1 cellular context compared by ENCODE assay signal in the genomic region with DNA sequence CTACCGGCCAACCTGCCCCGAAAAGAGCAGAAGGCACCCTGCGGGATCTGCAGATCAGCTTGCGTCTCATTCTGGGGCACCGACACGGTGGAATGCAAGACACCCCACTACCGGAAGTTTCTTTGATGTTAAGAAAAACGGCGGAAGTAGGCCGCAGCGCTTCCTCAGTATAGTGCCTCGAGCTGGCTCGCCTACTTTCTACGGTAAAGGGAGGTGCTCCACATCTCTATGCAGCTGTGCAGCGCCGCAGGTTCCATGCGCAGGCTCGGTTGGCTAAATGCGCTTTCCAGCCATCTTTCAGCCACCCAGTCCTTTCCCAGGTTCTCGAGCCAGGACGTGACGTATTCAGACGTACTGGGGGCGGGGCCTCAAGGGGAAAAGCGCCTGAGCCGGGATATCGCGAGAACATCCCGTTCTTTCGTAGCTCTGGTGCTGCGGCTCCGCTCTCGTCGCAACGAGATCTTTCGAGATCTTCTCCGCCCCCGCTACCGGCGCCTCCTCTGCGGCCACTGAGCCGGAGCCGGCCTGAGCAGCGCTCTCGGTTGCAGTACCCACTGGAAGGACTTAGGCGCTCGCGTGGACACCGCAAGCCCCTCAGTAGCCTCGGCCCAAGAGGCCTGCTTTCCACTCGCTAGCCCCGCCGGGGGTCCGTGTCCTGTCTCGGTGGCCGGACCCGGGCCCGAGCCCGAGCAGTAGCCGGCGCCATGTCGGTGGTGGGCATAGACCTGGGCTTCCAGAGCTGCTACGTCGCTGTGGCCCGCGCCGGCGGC.
TF ChIP-seq lines count a peak whose summit lies in the region.

A gene (plus strand): TSS at position 467 of the 770 bp plus-strand sequence. CDS start 238 bp downstream, at position 705.

TF ChIP-seq in HepG2, 621 proteins besides CTCF, POLR2A, EP300 and RAD21 (continued from another document and continues in another):
- TF ChIP-seq, protein P1, sequence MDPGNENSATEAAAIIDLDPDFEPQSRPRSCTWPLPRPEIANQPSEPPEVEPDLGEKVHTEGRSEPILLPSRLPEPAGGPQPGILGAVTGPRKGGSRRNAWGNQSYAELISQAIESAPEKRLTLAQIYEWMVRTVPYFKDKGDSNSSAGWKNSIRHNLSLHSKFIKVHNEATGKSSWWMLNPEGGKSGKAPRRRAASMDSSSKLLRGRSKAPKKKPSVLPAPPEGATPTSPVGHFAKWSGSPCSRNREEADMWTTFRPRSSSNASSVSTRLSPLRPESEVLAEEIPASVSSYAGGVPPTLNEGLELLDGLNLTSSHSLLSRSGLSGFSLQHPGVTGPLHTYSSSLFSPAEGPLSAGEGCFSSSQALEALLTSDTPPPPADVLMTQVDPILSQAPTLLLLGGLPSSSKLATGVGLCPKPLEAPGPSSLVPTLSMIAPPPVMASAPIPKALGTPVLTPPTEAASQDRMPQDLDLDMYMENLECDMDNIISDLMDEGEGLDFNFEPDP (CRISPR knock-in tag; conservative IDR thresholded peaks at IDR 0.05) = 0 out of 2 replicates have a peak, but pooled peaks have one; percentile 17
- TF ChIP-seq ZNF329 (CRISPR knock-in tag; IDR thresholded peaks at IDR 0.05; ENCODE audit: low read depth) (no peak), SMARCE1 (IDR thresholded peaks at IDR 0.05; ENCODE audit: borderline replicate concordance) (no peak), BCL6 (CRISPR knock-in tag; IDR thresholded peaks at IDR 0.05) (peak; percentile 44), SP1 (IDR thresholded peaks at IDR 0.05) (peak; percentile 87; the same call in 1 of the 2 replicates), SP1 (CRISPR knock-in tag; IDR thresholded peaks at IDR 0.05) (peak; percentile 58), AKAP8 (CRISPR knock-in tag; IDR thresholded peaks at IDR 0.05) (no peak), FOXJ3 (CRISPR knock-in tag; IDR thresholded peaks at IDR 0.05; ENCODE audit: borderline replicate concordance) (peak; percentile 84; the same call in 1 of the 2 replicates), CENPX (CRISPR knock-in tag; IDR thresholded peaks at IDR 0.05) (no peak), HNF4A (CRISPR knock-in tag; IDR thresholded peaks at IDR 0.05) (0 out of 2 replicates have a peak, but pooled peaks have one; percentile 6), PRMT3 (CRISPR knock-in tag; IDR thresholded peaks at IDR 0.05; ENCODE audit: borderline replicate concordance, low read depth) (0 out of 2 replicates have a peak, but pooled peaks have one; percentile 61), PAWR (CRISPR knock-in tag; IDR thresholded peaks at IDR 0.05; ENCODE audit: borderline replicate concordance) (no peak; the same call in 1 of the 2 replicates), RFX5 (IDR thresholded peaks at IDR 0.05; ENCODE audit: low read depth, low read length) (no peak), ZNF430 (CRISPR knock-in tag; IDR thresholded peaks at IDR 0.05) (peak; percentile 16; the same call in 1 of the 2 replicates), SP5 (CRISPR knock-in tag; IDR thresholded peaks at IDR 0.05; ENCODE audit: borderline replicate concordance, low read depth) (peak; percentile 55; the same call in 1 of the 2 replicates), RORA (CRISPR knock-in tag; IDR thresholded peaks at IDR 0.05) (no peak), ZFP90 (CRISPR knock-in tag; IDR thresholded peaks at IDR 0.05; ENCODE audit: borderline replicate concordance) (peak; percentile 67; the same call in 1 of the 2 replicates), ZNF75D (CRISPR knock-in tag; IDR thresholded peaks at IDR 0.05; ENCODE audit: borderline replicate concordance) (no peak; the same call in 1 of the 2 replicates), ZNF33A (CRISPR knock-in tag; IDR thresholded peaks at IDR 0.05; ENCODE audit: borderline replicate concordance) (no peak), AHR (CRISPR knock-in tag; IDR thresholded peaks at IDR 0.05) (no peak), PAF1 (CRISPR knock-in tag; IDR thresholded peaks at IDR 0.05) (no peak), HOXA3 (CRISPR knock-in tag; IDR thresholded peaks at IDR 0.05) (peak; percentile 85; the same call in 1 of the 2 replicates), ZSCAN30 (CRISPR knock-in tag; IDR thresholded peaks at IDR 0.05) (no peak), SPEN (CRISPR knock-in tag; IDR thresholded peaks at IDR 0.05; ENCODE audit: low read depth) (no peak; the same call in 1 of the 2 replicates), ZNF674 (CRISPR knock-in tag; IDR thresholded peaks at IDR 0.05; ENCODE audit: low read depth) (no peak), ZNF530 (CRISPR knock-in tag; IDR thresholded peaks at IDR 0.05; ENCODE audit: low read depth) (peak; percentile 44; the same call in 1 of the 2 replicates), ARNT (IDR thresholded peaks at IDR 0.05) (no peak), ZNF180 (CRISPR knock-in tag; IDR thresholded peaks at IDR 0.05; ENCODE audit: borderline replicate concordance, low read depth) (peak; percentile 67; the same call in 1 of the 2 replicates), KMT2A (CRISPR knock-in tag; IDR thresholded peaks at IDR 0.05) (peak; percentile 64; the same call in 1 of the 2 replicates), ZNF556 (CRISPR knock-in tag; IDR thresholded peaks at IDR 0.05; ENCODE audit: borderline replicate concordance) (peak; percentile 84; the same call in 1 of the 2 replicates), BRD4 (CRISPR knock-in tag; IDR thresholded peaks at IDR 0.05) (peak; percentile 79), ZNF225 (CRISPR knock-in tag; IDR thresholded peaks at IDR 0.05) (0 out of 2 replicates have a peak, but pooled peaks have one; percentile 23), ZNF367 (CRISPR knock-in tag; IDR thresholded peaks at IDR 0.05; ENCODE audit: borderline replicate concordance) (no peak), ZNF20 (CRISPR knock-in tag; IDR thresholded peaks at IDR 0.05) (peak; percentile 74; the same call in 1 of the 2 replicates), ZNF616 (CRISPR knock-in tag; IDR thresholded peaks at IDR 0.05; ENCODE audit: low read depth) (no peak), ZNF260 (CRISPR knock-in tag; IDR thresholded peaks at IDR 0.05; ENCODE audit: borderline replicate concordance, low read depth) (0 out of 2 replicates have a peak, but pooled peaks have one; percentile 24), HOXA5 (CRISPR knock-in tag; IDR thresholded peaks at IDR 0.05) (peak; percentile 62; the same call in 1 of the 2 replicates), MTA1 (CRISPR knock-in tag; IDR thresholded peaks at IDR 0.05; ENCODE audit: borderline replicate concordance) (peak; percentile 69; the same call in 1 of the 2 replicates), JUNB (CRISPR knock-in tag; IDR thresholded peaks at IDR 0.05; ENCODE audit: borderline replicate concordance) (no peak), PCBP1 (IDR thresholded peaks at IDR 0.05; ENCODE audit: borderline replicate concordance, low read depth, low read length) (no peak), POLR2AphosphoS5 (IDR thresholded peaks at IDR 0.05; ENCODE audit: low read depth, low read length) (peak; percentile 88), ZNF572 (CRISPR knock-in tag; IDR thresholded peaks at IDR 0.05) (peak; percentile 92; the same call in 1 of the 2 replicates), ZZZ3 (CRISPR knock-in tag; IDR thresholded peaks at IDR 0.05; ENCODE audit: borderline replicate concordance) (peak; percentile 93), ATAD3A (CRISPR knock-in tag; IDR thresholded peaks at IDR 0.05) (no peak)
- TF ChIP-seq, protein P2, sequence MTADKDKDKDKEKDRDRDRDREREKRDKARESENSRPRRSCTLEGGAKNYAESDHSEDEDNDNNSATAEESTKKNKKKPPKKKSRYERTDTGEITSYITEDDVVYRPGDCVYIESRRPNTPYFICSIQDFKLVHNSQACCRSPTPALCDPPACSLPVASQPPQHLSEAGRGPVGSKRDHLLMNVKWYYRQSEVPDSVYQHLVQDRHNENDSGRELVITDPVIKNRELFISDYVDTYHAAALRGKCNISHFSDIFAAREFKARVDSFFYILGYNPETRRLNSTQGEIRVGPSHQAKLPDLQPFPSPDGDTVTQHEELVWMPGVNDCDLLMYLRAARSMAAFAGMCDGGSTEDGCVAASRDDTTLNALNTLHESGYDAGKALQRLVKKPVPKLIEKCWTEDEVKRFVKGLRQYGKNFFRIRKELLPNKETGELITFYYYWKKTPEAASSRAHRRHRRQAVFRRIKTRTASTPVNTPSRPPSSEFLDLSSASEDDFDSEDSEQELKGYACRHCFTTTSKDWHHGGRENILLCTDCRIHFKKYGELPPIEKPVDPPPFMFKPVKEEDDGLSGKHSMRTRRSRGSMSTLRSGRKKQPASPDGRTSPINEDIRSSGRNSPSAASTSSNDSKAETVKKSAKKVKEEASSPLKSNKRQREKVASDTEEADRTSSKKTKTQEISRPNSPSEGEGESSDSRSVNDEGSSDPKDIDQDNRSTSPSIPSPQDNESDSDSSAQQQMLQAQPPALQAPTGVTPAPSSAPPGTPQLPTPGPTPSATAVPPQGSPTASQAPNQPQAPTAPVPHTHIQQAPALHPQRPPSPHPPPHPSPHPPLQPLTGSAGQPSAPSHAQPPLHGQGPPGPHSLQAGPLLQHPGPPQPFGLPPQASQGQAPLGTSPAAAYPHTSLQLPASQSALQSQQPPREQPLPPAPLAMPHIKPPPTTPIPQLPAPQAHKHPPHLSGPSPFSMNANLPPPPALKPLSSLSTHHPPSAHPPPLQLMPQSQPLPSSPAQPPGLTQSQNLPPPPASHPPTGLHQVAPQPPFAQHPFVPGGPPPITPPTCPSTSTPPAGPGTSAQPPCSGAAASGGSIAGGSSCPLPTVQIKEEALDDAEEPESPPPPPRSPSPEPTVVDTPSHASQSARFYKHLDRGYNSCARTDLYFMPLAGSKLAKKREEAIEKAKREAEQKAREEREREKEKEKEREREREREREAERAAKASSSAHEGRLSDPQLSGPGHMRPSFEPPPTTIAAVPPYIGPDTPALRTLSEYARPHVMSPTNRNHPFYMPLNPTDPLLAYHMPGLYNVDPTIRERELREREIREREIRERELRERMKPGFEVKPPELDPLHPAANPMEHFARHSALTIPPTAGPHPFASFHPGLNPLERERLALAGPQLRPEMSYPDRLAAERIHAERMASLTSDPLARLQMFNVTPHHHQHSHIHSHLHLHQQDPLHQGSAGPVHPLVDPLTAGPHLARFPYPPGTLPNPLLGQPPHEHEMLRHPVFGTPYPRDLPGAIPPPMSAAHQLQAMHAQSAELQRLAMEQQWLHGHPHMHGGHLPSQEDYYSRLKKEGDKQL (CRISPR knock-in tag; IDR thresholded peaks at IDR 0.05; ENCODE audit: low read depth) = no peak
- TF ChIP-seq, protein P3, sequence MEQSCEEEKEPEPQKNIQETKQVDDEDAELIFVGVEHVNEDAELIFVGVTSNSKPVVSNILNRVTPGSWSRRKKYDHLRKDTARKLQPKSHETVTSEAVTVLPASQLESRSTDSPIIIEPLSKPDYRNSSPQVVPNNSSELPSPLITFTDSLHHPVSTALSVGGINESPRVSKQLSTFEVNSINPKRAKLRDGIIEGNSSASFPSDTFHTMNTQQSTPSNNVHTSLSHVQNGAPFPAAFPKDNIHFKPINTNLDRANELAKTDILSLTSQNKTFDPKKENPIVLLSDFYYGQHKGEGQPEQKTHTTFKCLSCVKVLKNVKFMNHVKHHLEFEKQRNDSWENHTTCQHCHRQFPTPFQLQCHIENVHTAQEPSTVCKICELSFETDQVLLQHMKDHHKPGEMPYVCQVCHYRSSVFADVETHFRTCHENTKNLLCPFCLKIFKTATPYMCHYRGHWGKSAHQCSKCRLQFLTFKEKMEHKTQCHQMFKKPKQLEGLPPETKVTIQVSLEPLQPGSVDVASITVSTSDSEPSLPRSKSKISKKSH (CRISPR knock-in tag; IDR thresholded peaks at IDR 0.05; ENCODE audit: borderline replicate concordance) = peak; percentile 76; the same call in 1 of the 2 replicates
- TF ChIP-seq, protein P4, sequence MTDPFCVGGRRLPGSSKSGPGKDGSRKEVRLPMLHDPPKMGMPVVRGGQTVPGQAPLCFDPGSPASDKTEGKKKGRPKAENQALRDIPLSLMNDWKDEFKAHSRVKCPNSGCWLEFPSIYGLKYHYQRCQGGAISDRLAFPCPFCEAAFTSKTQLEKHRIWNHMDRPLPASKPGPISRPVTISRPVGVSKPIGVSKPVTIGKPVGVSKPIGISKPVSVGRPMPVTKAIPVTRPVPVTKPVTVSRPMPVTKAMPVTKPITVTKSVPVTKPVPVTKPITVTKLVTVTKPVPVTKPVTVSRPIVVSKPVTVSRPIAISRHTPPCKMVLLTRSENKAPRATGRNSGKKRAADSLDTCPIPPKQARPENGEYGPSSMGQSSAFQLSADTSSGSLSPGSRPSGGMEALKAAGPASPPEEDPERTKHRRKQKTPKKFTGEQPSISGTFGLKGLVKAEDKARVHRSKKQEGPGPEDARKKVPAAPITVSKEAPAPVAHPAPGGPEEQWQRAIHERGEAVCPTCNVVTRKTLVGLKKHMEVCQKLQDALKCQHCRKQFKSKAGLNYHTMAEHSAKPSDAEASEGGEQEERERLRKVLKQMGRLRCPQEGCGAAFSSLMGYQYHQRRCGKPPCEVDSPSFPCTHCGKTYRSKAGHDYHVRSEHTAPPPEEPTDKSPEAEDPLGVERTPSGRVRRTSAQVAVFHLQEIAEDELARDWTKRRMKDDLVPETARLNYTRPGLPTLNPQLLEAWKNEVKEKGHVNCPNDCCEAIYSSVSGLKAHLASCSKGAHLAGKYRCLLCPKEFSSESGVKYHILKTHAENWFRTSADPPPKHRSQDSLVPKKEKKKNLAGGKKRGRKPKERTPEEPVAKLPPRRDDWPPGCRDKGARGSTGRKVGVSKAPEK (CRISPR knock-in tag; IDR thresholded peaks at IDR 0.05; ENCODE audit: borderline replicate concordance) = peak; percentile 76; the same call in 1 of the 2 replicates
- TF ChIP-seq, protein P5, sequence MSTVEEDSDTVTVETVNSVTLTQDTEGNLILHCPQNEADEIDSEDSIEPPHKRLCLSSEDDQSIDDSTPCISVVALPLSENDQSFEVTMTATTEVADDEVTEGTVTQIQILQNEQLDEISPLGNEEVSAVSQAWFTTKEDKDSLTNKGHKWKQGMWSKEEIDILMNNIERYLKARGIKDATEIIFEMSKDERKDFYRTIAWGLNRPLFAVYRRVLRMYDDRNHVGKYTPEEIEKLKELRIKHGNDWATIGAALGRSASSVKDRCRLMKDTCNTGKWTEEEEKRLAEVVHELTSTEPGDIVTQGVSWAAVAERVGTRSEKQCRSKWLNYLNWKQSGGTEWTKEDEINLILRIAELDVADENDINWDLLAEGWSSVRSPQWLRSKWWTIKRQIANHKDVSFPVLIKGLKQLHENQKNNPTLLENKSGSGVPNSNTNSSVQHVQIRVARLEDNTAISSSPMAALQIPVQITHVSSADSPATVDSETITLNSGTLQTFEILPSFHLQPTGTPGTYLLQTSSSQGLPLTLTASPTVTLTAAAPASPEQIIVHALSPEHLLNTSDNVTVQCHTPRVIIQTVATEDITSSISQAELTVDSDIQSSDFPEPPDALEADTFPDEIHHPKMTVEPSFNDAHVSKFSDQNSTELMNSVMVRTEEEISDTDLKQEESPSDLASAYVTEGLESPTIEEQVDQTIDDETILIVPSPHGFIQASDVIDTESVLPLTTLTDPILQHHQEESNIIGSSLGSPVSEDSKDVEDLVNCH (CRISPR knock-in tag; IDR thresholded peaks at IDR 0.05) = no peak
- TF ChIP-seq, protein P6, sequence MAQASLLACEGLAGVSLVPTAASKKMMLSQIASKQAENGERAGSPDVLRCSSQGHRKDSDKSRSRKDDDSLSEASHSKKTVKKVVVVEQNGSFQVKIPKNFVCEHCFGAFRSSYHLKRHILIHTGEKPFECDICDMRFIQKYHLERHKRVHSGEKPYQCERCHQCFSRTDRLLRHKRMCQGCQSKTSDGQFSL (CRISPR knock-in tag; IDR thresholded peaks at IDR 0.05) = peak; percentile 46; the same call in 1 of the 2 replicates
- TF ChIP-seq, protein P7, sequence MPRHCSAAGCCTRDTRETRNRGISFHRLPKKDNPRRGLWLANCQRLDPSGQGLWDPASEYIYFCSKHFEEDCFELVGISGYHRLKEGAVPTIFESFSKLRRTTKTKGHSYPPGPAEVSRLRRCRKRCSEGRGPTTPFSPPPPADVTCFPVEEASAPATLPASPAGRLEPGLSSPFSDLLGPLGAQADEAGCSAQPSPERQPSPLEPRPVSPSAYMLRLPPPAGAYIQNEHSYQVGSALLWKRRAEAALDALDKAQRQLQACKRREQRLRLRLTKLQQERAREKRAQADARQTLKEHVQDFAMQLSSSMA (CRISPR knock-in tag; IDR thresholded peaks at IDR 0.05) = no peak
